Comparison of ENCODE assay signal across 11 cellular contexts in the genomic region with DNA sequence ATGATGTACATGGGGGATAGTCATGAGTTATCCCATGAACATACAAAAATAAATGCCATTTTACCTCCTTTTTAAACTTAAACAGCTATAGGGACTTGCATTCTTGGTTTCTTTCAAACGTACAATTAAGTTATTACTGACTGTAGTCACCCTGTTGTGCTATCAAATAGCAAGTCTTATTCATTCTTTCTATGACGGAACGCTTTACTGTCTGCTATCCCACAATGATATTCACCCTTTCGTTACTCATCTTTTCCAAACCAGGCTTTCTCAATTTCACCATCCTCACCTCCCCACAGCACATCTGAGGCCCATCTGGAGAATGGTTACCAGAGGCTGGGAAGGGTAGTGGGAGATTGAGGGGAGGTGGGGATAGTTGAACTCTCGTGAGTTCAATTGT.
DNase-seq lines count a peak whose midpoint lies in the region; ATAC-seq and TF ChIP-seq lines count a peak whose summit lies in the region.
"Had no signal": no experiment of that assay in that cellular context is flagged by ENCODE, and none has a peak within 500 bp of the region (broad histone marks: within the 10 kb centered on the region; RNA-seq: fewer than 3 reads in every experiment).

No MANE protein-coding gene starts in this region.

- H3K9ac ChIP-seq in HUES64 (ENCODE audit: low read depth, low read length): peak overlapping the region; percentile 79

- WGBS in HUES64: 76% methylated on average over 5 of the region's 5 CpGs

- peak overlapping the region; percentile 72 for H2AFZ ChIP-seq in osteoblast (ENCODE audit: low read length)

- no peaks in the 10 kb centered on the region for H4K20me1 ChIP-seq in osteoblast (ENCODE audit: insufficient read depth, low read length)

- DNase-seq in AG09319 (ENCODE audit: extremely low read depth, low read depth) (peak; percentile 31), fibroblast of pulmonary artery (ENCODE audit: low read depth) (peak; percentile 32), osteoblast (ENCODE audit: insufficient read length, low spot score, missing footprints) (peak; percentile 80), left lung (no peak), dermis blood vessel endothelial cell (no peak), 8988T (no peak)
- DNase-seq: Calu3; effector CD4-positive, alpha-beta T cell; uterus had no signal

- peak overlapping the region; percentile 66 for H3K27ac ChIP-seq in HUES64 (ENCODE audit: low read depth, low read length)
- H3K27ac ChIP-seq in osteoblast (ENCODE audit: low read depth, low read length): peak overlapping the region; percentile 63
- H3K27ac ChIP-seq in left lung: no peak overlapping the region

- H3K4me3 ChIP-seq in HUES64 (ENCODE audit: low read length): peak overlapping the region; percentile 52
- peak overlapping the region; percentile 52 for H3K4me3 ChIP-seq in fibroblast of pulmonary artery (replicated peaks; ENCODE audit: low read depth, low read length)
- peak overlapping the region; percentile 73 for H3K4me3 ChIP-seq in osteoblast (ENCODE audit: insufficient read depth, low read length)
- peak overlapping the region in 1 of 2 donors; percentile 14 for H3K4me3 ChIP-seq in left lung

- TF ChIP-seq CTCF in AG09319 (IDR thresholded peaks at IDR 0.05; ENCODE audit: low read depth, low read length) (no peak), fibroblast of pulmonary artery (IDR thresholded peaks at IDR 0.05; ENCODE audit: low read length, missing control alignments) (no peak), osteoblast (IDR thresholded peaks at IDR 0.05; ENCODE audit: extremely low read depth, low read depth, low read length) (no peak), left lung (IDR thresholded peaks at IDR 0.05) (no peak)

- ATAC-seq in left lung (no peak), HG03108 (IDR thresholded peaks at IDR 0.05; ENCODE audit: unreplicated experiment) (no peak)

- H3K4me1 ChIP-seq in HUES64 (ENCODE audit: insufficient read depth, low read length): peaks cover 42% of the 10 kb centered on the region
- peaks cover 26% of the 10 kb centered on the region for H3K4me1 ChIP-seq in osteoblast (ENCODE audit: insufficient read depth, low read length)
- peaks cover 0 to 3% of the 10 kb centered on the region in 2 donors for H3K4me1 ChIP-seq in left lung
- H3K4me1 ChIP-seq: uterus had no signal

- H3K9me3 ChIP-seq in HUES64 (ENCODE audit: insufficient read depth, low read depth, low read length) (0 out of 2 replicates have a peak, but pooled peaks cover 3% of the 10 kb centered on the region), osteoblast (ENCODE audit: low read depth, low read length) (no peaks in the 10 kb centered on the region), left lung (no peaks in the 10 kb centered on the region)
- H3K9me3 ChIP-seq: uterus had no signal

- H3K79me2 ChIP-seq in osteoblast (ENCODE audit: insufficient read depth, low read length): no peaks in the 10 kb centered on the region

- peaks cover 26% of the 10 kb centered on the region for H3K27me3 ChIP-seq in HUES64 (ENCODE audit: insufficient read depth, low read length)
- H3K27me3 ChIP-seq in osteoblast (ENCODE audit: insufficient read depth, low read length): no peaks in the 10 kb centered on the region
- no peaks in the 10 kb centered on the region for H3K27me3 ChIP-seq in left lung
- H3K27me3 ChIP-seq: uterus had no signal

- H3K36me3 ChIP-seq in HUES64 (ENCODE audit: insufficient read depth, low read length) (no peaks in the 10 kb centered on the region), osteoblast (ENCODE audit: insufficient read depth, low read length) (no peaks in the 10 kb centered on the region), left lung (no peaks in the 10 kb centered on the region)
- H3K36me3 ChIP-seq: uterus had no signal

- peak overlapping the region; percentile 93 for H3K4me2 ChIP-seq in osteoblast (ENCODE audit: insufficient read depth, low read length)

- intact Hi-C loops in left lung (cut with DNase I): no loop called here

Comparison
In these comparisons a context has a peak if more than half of its experiments do, and no peak if none do; other contexts are left out.
1. DNase-seq: peak in AG09319 (single experiment), fibroblast of pulmonary artery (single experiment) and osteoblast (single experiment); none in left lung (0 of 2), dermis blood vessel endothelial cell (single experiment) and 8988T (single experiment).
2. H3K27ac ChIP-seq: peak in HUES64 (single experiment) and osteoblast (single experiment); none in left lung (0 of 2).